ENCODE assay signal across 2 cellular contexts in genomic region chr3:73710340-73710739, GRCh38.
TF ChIP-seq lines count a peak whose summit lies in the region.

No MANE protein-coding gene starts in this region.

TF ChIP-seq in SK-N-SH, 30 proteins besides CTCF, POLR2A, EP300 and RAD21 (continued from another document):
- no peak for TF ChIP-seq CHD2 (IDR thresholded peaks at IDR 0.05; ENCODE audit: low read length, partially characterized antibody)
- TF ChIP-seq SMC3 (IDR thresholded peaks at IDR 0.05; ENCODE audit: low read depth, low read length), result no peak
- no peak for TF ChIP-seq YY1 (IDR thresholded peaks at IDR 0.05; ENCODE audit: low read depth)
- TF ChIP-seq RXRA (IDR thresholded peaks at IDR 0.05; ENCODE audit: borderline replicate concordance, low read depth), result no peak

TF ChIP-seq in SK-N-SH treated with all-trans-retinoic acid at 6 μM for 48 hours, 23 proteins besides CTCF, POLR2A, EP300 and RAD21 (continued from another document):
- TF ChIP-seq CSRNP3 (CRISPR knock-in tag; IDR thresholded peaks at IDR 0.05), result no peak
- TF ChIP-seq ZNF70 (CRISPR knock-in tag; IDR thresholded peaks at IDR 0.05), result no peak
- TF ChIP-seq TOX (CRISPR knock-in tag; IDR thresholded peaks at IDR 0.05; ENCODE audit: borderline replicate concordance), result no peak
TF ChIP-seq in SK-N-SH treated with all-trans-retinoic acid at 6 μM for 48 hours: peak in this region for 0.
